ENCODE assay signal across 19 cellular contexts in the genomic region with DNA sequence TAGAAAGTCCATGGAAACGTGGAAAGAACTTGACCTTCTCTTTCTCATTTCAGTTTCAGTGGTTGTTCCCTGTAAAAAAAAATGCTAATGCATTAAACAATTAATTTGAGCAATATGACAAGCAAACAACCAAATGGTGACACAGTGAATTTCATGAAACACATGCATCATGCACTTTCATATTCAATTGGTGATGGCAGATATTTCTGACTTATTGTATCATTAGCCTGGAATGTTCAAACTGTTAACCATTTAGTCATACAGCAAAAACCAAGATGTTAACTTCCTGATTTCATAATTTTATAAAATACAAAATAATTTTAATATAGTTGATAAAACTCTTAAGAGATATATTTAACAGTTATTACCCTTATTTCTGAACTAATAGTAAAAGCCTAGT.
DNase-seq lines count a peak whose midpoint lies in the region; ATAC-seq and TF ChIP-seq lines count a peak whose summit lies in the region.
"Had no signal": no experiment of that assay in that cellular context is flagged by ENCODE, and none has a peak within 500 bp of the region (broad histone marks: within the 10 kb centered on the region; RNA-seq: fewer than 3 reads in every experiment).

No MANE protein-coding gene starts in this region.

- H2BK5ac ChIP-seq in mesenchymal stem cell (ENCODE audit: low read depth, low read length, poor library complexity, severe bottlenecking): no peak overlapping the region

- H3K79me1 ChIP-seq in mesenchymal stem cell (replicated peaks; ENCODE audit: low read length, poor library complexity, severe bottlenecking): no peaks in the 10 kb centered on the region

- WGBS in mesenchymal stem cell: 71% methylated on average over 1 of the region's 1 CpG
- 58 to 62% (median 59%) methylated on average over 1 of the region's 1 CpG for WGBS in psoas muscle, 3 donors

- H2BK12ac ChIP-seq in mesenchymal stem cell (ENCODE audit: low read length in 2 of 2): no peak overlapping the region

- H3K4me2 ChIP-seq in mesenchymal stem cell (ENCODE audit: low read length, poor library complexity, severe bottlenecking): no peak overlapping the region

- H2AFZ ChIP-seq in ACC112 (ENCODE audit: low read length, unreplicated experiment) (no peak overlapping the region), mesenchymal stem cell (ENCODE audit: low read depth, low read length) (no peak overlapping the region)

- H3K4me3 ChIP-seq in ACC112 (ENCODE audit: low read depth, low read length) (no peak overlapping the region), choroid plexus epithelial cell (ENCODE audit: low read depth, low read length) (no peak overlapping the region), mesenchymal stem cell (ENCODE audit: insufficient read depth in 1 of 2, low read depth in 1 of 2, low read length in 2 of 2) (no peak overlapping the region), psoas muscle (no peak overlapping the region)
- H3K4me3 ChIP-seq: K562 had no signal

- H3K36me3 ChIP-seq in ACC112 (ENCODE audit: insufficient read depth, low read length) (no peaks in the 10 kb centered on the region), mesenchymal stem cell (ENCODE audit: control insufficient read depth in 1 of 2, insufficient read depth in 2 of 2, low read depth in 1 of 2, low read length in 2 of 2) (no peaks in the 10 kb centered on the region), psoas muscle (ENCODE audit: insufficient read depth in 1 of 2, low read depth in 1 of 2) (no peaks in the 10 kb centered on the region)

- no peak overlapping the region for H3K14ac ChIP-seq in mesenchymal stem cell (ENCODE audit: low read length in 2 of 2)

- H3K9me3 ChIP-seq in mesenchymal stem cell (ENCODE audit: control insufficient read depth, low read length) (no peaks in the 10 kb centered on the region), psoas muscle (no peaks in the 10 kb centered on the region)

- no peak overlapping the region for H2AK5ac ChIP-seq in mesenchymal stem cell (ENCODE audit: low read length, severe bottlenecking)

- no peak overlapping the region for H2BK120ac ChIP-seq in mesenchymal stem cell (ENCODE audit: low read depth, low read length)

- no peak overlapping the region for H2BK15ac ChIP-seq in mesenchymal stem cell (ENCODE audit: low read depth, poor library complexity, severe bottlenecking)

- H4K8ac ChIP-seq in mesenchymal stem cell (ENCODE audit: low read length): no peak overlapping the region

- H3K27me3 ChIP-seq in ACC112 (ENCODE audit: insufficient read depth, low read length) (no peaks in the 10 kb centered on the region), mesenchymal stem cell (ENCODE audit: control insufficient read depth in 1 of 2, insufficient read depth in 1 of 2, low read length in 2 of 2) (no peaks in the 10 kb centered on the region), psoas muscle (ENCODE audit: insufficient read depth in 3 of 3, low read length in 2 of 3) (no peaks in the 10 kb centered on the region)

- no peak overlapping the region for H3K4ac ChIP-seq in mesenchymal stem cell (ENCODE audit: low read depth in 1 of 2, low read length in 2 of 2)

- intact Hi-C loops in psoas muscle (cut with DNase I): no loop called here

- no peak overlapping the region for H3K18ac ChIP-seq in mesenchymal stem cell (ENCODE audit: low read depth in 1 of 2, low read length in 2 of 2)

- H3K23ac ChIP-seq in mesenchymal stem cell (ENCODE audit: low read length in 2 of 2): no peak overlapping the region

- H3K27ac ChIP-seq in ACC112 (ENCODE audit: low read depth, low read length) (peak overlapping the region; percentile 57), mesenchymal stem cell (ENCODE audit: low read length, poor library complexity, severe bottlenecking) (no peak overlapping the region), psoas muscle (no peak overlapping the region)

- no peaks in the 10 kb centered on the region for H3K79me2 ChIP-seq in ACC112 (ENCODE audit: control insufficient read depth, insufficient read depth, low read length, unreplicated experiment)

- TF ChIP-seq CTCF in choroid plexus epithelial cell (conservative IDR thresholded peaks at IDR 0.05; ENCODE audit: low read depth, low read length): no peak
- TF ChIP-seq CTCF in psoas muscle (IDR thresholded peaks at IDR 0.05): no peak

- no peak overlapping the region for H4K91ac ChIP-seq in mesenchymal stem cell (ENCODE audit: low read length)

- H3K4me1 ChIP-seq in ACC112 (ENCODE audit: control insufficient read depth, insufficient read depth, low read length, unreplicated experiment) (peaks cover 10% of the 10 kb centered on the region), mesenchymal stem cell (ENCODE audit: control insufficient read depth, insufficient read depth, low read depth, low read length) (no peaks in the 10 kb centered on the region), psoas muscle (no peaks in the 10 kb centered on the region)

- H3K9ac ChIP-seq in mesenchymal stem cell (ENCODE audit: low read length): no peak overlapping the region

- no peak for ATAC-seq in psoas muscle
- ATAC-seq: HepG2, K562 had no signal

- DNase-seq in HCEC 1CT (peak; percentile 68), choroid plexus epithelial cell (ENCODE audit: low read depth) (peak; percentile 40), fibroblast of peridontal ligament (ENCODE audit: extremely low read depth) (peak; percentile 16), SKM-1 treated with dmso at 0.1 percent for 144 hours (lab: John Stamatoyannopoulos, UW; ENCODE audit: unreplicated experiment) (no peak), mesenchymal stem cell (no peak), HUDEP-2 (lab: John Stamatoyannopoulos, UW; ENCODE audit: unreplicated experiment in 76 of 76) (no peak), psoas muscle (no peak)
- DNase-seq: DMS53; HFFc6; NCI-H1105; NCI-H146; NCI-H2029; NCI-H226; NCI-H524; NCI-H774; NK-92 treated with Interleukin-12 subunit alpha and Interleukin-12 subunit beta, amount 100 ng/mL, for 24 hours had no signal

Comparison
In these comparisons a context has a peak if more than half of its experiments do, and no peak if none do; other contexts are left out.
1. DNase-seq: peak in HCEC 1CT (single experiment), choroid plexus epithelial cell (single experiment) and fibroblast of peridontal ligament (single experiment); none in SKM-1 treated with dmso at 0.1 percent for 144 hours (single experiment), mesenchymal stem cell (single experiment), HUDEP-2 (0 of 76) and psoas muscle (0 of 2).